ENCODE assay signal across 22 cellular contexts in genomic region chr5:116824751-116825438, GRCh38.
"Had no signal": no experiment of that assay in that cellular context is flagged by ENCODE, and none has a peak within 500 bp of the region (broad histone marks: within the 10 kb centered on the region; RNA-seq: fewer than 3 reads in every experiment).

No MANE protein-coding gene starts in this region.

- H3K27ac ChIP-seq: coronary artery, esophagus muscularis mucosa, gastroesophageal sphincter, neutrophil, psoas muscle, right lobe of liver, tibial artery, upper lobe of right lung, vagina had no signal

- H3K27me3 ChIP-seq: esophagus muscularis mucosa, gastroesophageal sphincter, neutrophil, right lobe of liver, tibial artery, upper lobe of right lung, vagina had no signal

- H3K9me3 ChIP-seq: esophagus muscularis mucosa, gastroesophageal sphincter, neutrophil, psoas muscle, right lobe of liver, tibial artery, upper lobe of right lung, vagina had no signal

- H3K4me3 ChIP-seq: coronary artery, esophagus muscularis mucosa, gastroesophageal sphincter, lung, psoas muscle, right lobe of liver, tibial artery, upper lobe of right lung, vagina had no signal

- DNase-seq: effector CD4-positive, alpha-beta T cell; glutamatergic neuron; immature natural killer cell; kidney; left colon; left ventricle myocardium superior; naive thymus-derived CD4-positive, alpha-beta T cell; nephron progenitor cell; psoas muscle; retina; right lobe of liver; stimulated activated CD4-positive, alpha-beta T cell treated with anti-CD3 and anti-CD28 coated beads, Interleukin-4, amount 100 ng/mL, for 1 hour; stimulated activated CD8-positive, alpha-beta memory T cell treated with anti-CD3 and anti-CD28 coated beads, Interleukin-4, amount 100 ng/mL, for 48 hours; tibial artery; upper lobe of right lung had no signal

- H3K36me3 ChIP-seq: esophagus muscularis mucosa, gastroesophageal sphincter, neutrophil, right lobe of liver, tibial artery, upper lobe of right lung, vagina had no signal

- H3K4me1 ChIP-seq: esophagus muscularis mucosa, gastroesophageal sphincter, psoas muscle, right lobe of liver, tibial artery, upper lobe of right lung, vagina had no signal

- ATAC-seq: gastroesophageal sphincter; left colon; left ventricle myocardium superior; naive thymus-derived CD4-positive, alpha-beta T cell; psoas muscle; right lobe of liver; stimulated activated memory B cell treated with anti-CD40 and anti-IgM and Interleukin-4, amounts not matched to agents 10 μg/mL and 1 μg/mL and 100 μg/mL, for 72 hours; upper lobe of right lung had no signal
